Comparison of ENCODE assay signal across 11 cellular contexts in genomic region chr5:94021246-94021645, GRCh38.
DNase-seq lines count a peak whose midpoint lies in the region; ATAC-seq and TF ChIP-seq lines count a peak whose summit lies in the region.
"Had no signal": no experiment of that assay in that cellular context is flagged by ENCODE, and none has a peak within 500 bp of the region (broad histone marks: within the 10 kb centered on the region; RNA-seq: fewer than 3 reads in every experiment).

No MANE protein-coding gene starts in this region.

- TF ChIP-seq CTCF in SK-N-SH (IDR thresholded peaks at IDR 0.05) (no peak), foreskin keratinocyte (conservative IDR thresholded peaks at IDR 0.05) (no peak)

- H3K36me3 ChIP-seq in ACC112 (ENCODE audit: insufficient read depth, low read length) (peaks cover 13% of the 10 kb centered on the region; the same call in 1 of the 2 replicates), GM23248 (ENCODE audit: low read depth) (no peaks in the 10 kb centered on the region), SK-N-SH (replicated peaks in 1 of 2; ENCODE audit: control insufficient read depth in 1 of 2, insufficient read depth in 2 of 2, low read length in 1 of 2) (peaks cover 0 to 9% of the 10 kb centered on the region in 2 experiments)

- in situ Hi-C loops in GM23248 (cut with MboI), result no loop called here

- H3K79me2 ChIP-seq in ACC112 (ENCODE audit: control insufficient read depth, insufficient read depth, low read length, unreplicated experiment) (no peaks in the 10 kb centered on the region), GM23248 (ENCODE audit: insufficient read depth) (no peaks in the 10 kb centered on the region; the same call in 1 of the 2 replicates), SK-N-SH (ENCODE audit: insufficient read depth) (no peaks in the 10 kb centered on the region)

- H3K27ac Mint-ChIP-seq in activated CD4-positive, alpha-beta T cell treated with anti-CD3 and anti-CD28 coated beads for 36 hours, result no peak overlapping the region
- H3K27ac Mint-ChIP-seq: nephron had no signal

- no peak for TF ChIP-seq RAD21 in SK-N-SH (IDR thresholded peaks at IDR 0.05; ENCODE audit: low read length)

- H3K27ac ChIP-seq in ACC112 (ENCODE audit: low read depth, low read length), result peak overlapping the region; percentile 4; the same call in 1 of the 2 replicates
- no peak overlapping the region for H3K27ac ChIP-seq in GM23248
- H3K27ac ChIP-seq in SK-N-SH (ENCODE audit: low read depth in 2 of 2, low read length in 1 of 2), result peak overlapping the region; percentile 17 to 31; a peak in 3 of 4 replicates
- no peak overlapping the region for H3K27ac ChIP-seq in foreskin keratinocyte

- H3K27me3 Mint-ChIP-seq in activated CD4-positive, alpha-beta T cell treated with anti-CD3 and anti-CD28 coated beads for 36 hours, result no peaks in the 10 kb centered on the region

- 70 to 75% methylated on average over 2 of the region's 2 CpGs for WGBS in GM23248 (ENCODE audit: low coverage in 1 of 2, low lambda C conversion rate in 2 of 2, missing lambda C conversion rate in 2 of 2), 2 experiments
- WGBS in SK-N-SH (ENCODE audit: low lambda C conversion rate), result 10% methylated on average over 2 of the region's 2 CpGs

- H3K4me3 Mint-ChIP-seq in activated CD4-positive, alpha-beta T cell treated with anti-CD3 and anti-CD28 coated beads for 36 hours, result no peak overlapping the region
- H3K4me3 Mint-ChIP-seq: nephron had no signal

- H3K4me2 ChIP-seq in GM23248 (ENCODE audit: unreplicated experiment) (no peak overlapping the region), SK-N-SH (peak overlapping the region; percentile 0; the same call in 1 of the 2 replicates)

- POLR2A ChIA-PET in SK-N-SH (lab: Yijun Ruan, JAX), result no interaction called here
- POLR2A ChIA-PET in activated CD4-positive, alpha-beta T cell treated with anti-CD3 and anti-CD28 coated beads for 36 hours (lab: Charles Lee), result no interaction called here

- peak in 1 of 2 experiments; percentile 79; a peak in 2 of 4 replicates for TF ChIP-seq EP300 in SK-N-SH (IDR thresholded peaks at IDR 0.05; ENCODE audit: borderline replicate concordance in 1 of 2, low read depth in 1 of 2, low read length in 1 of 2)

- H4K20me1 ChIP-seq in GM23248 (ENCODE audit: insufficient read depth) (no peaks in the 10 kb centered on the region), SK-N-SH (ENCODE audit: insufficient read depth) (no peaks in the 10 kb centered on the region)

- H3K4me3 ChIP-seq in ACC112 (ENCODE audit: low read depth, low read length), result no peak overlapping the region
- H3K4me3 ChIP-seq in GM23248, result no peak overlapping the region
- H3K4me3 ChIP-seq in SK-N-SH (ENCODE audit: low read depth in 2 of 2, low read length in 1 of 2), result no peak overlapping the region

- intact Hi-C loops in activated CD4-positive, alpha-beta T cell treated with anti-CD3 and anti-CD28 coated beads for 36 hours (cut with DNase I, micrococcal nuclease), result no loop called here

- peaks cover 78% of the 10 kb centered on the region for H3K36me3 Mint-ChIP-seq in activated CD4-positive, alpha-beta T cell treated with anti-CD3 and anti-CD28 coated beads for 36 hours (ENCODE audit: low read depth)

- CTCF ChIA-PET in SK-N-SH (lab: Yijun Ruan, JAX), result no interaction called here
- CTCF ChIA-PET in activated CD4-positive, alpha-beta T cell treated with anti-CD3 and anti-CD28 coated beads for 36 hours (lab: Charles Lee), result no interaction called here

- peak; percentile 68 for ATAC-seq in foreskin keratinocyte
- ATAC-seq in GM19328 (IDR thresholded peaks at IDR 0.05; ENCODE audit: unreplicated experiment), result no peak
- ATAC-seq in activated CD4-positive, alpha-beta T cell treated with anti-CD3 and anti-CD28 coated beads for 36 hours, result no peak

- H3F3A ChIP-seq in GM23248 (ENCODE audit: insufficient read depth) (peaks cover 6% of the 10 kb centered on the region; the same call in 1 of the 2 replicates), SK-N-SH (replicated peaks; ENCODE audit: insufficient read depth) (peaks cover 13% of the 10 kb centered on the region)

- DNase-seq in GM23248 (peak; percentile 35), SK-N-SH (peak; percentile 4), foreskin keratinocyte (peak; percentile 55 to 73), DMS79 (lab: John Stamatoyannopoulos, UW) (no peak), NCI-H2227 treated with DMSO at 0.1 percent for 48 hours (lab: John Stamatoyannopoulos, UW) (no peak)
- DNase-seq in activated CD4-positive, alpha-beta T cell treated with anti-CD3 and anti-CD28 coated beads for 36 hours, result no peak
- DNase-seq: activated gamma-delta T cell, NCI-H1694 had no signal

- H3K27me3 ChIP-seq in ACC112 (ENCODE audit: insufficient read depth, low read length) (no peaks in the 10 kb centered on the region), GM23248 (replicated peaks; ENCODE audit: insufficient read depth) (no peaks in the 10 kb centered on the region), SK-N-SH (ENCODE audit: insufficient read depth) (no peaks in the 10 kb centered on the region), foreskin keratinocyte (no peaks in the 10 kb centered on the region)

- H3K4me1 ChIP-seq in ACC112 (ENCODE audit: control insufficient read depth, insufficient read depth, low read length, unreplicated experiment) (peaks cover 9% of the 10 kb centered on the region), GM23248 (ENCODE audit: insufficient read depth) (peaks cover 12% of the 10 kb centered on the region), SK-N-SH (ENCODE audit: control insufficient read depth in 1 of 2, insufficient read depth in 2 of 2, low read depth in 1 of 2, low read length in 1 of 2) (peaks cover 0 to 5% of the 10 kb centered on the region in 2 experiments; a peak in 2 of 4 replicates), foreskin keratinocyte (peaks cover 12% of the 10 kb centered on the region)

- no peak overlapping the region for H3K9ac ChIP-seq in GM23248
- H3K9ac ChIP-seq in SK-N-SH, result no peak overlapping the region

- H2AFZ ChIP-seq in ACC112 (ENCODE audit: low read length, unreplicated experiment) (no peak overlapping the region), GM23248 (no peak overlapping the region), SK-N-SH (ENCODE audit: low read depth) (no peak overlapping the region)

- H3K9me2 ChIP-seq in GM23248 (ENCODE audit: insufficient read depth), result no peaks in the 10 kb centered on the region
- no peaks in the 10 kb centered on the region for H3K9me2 ChIP-seq in SK-N-SH

- peaks cover 31% of the 10 kb centered on the region for H3K9me3 Mint-ChIP-seq in activated CD4-positive, alpha-beta T cell treated with anti-CD3 and anti-CD28 coated beads for 36 hours (ENCODE audit: low read depth)

- H3K4me1 Mint-ChIP-seq in activated CD4-positive, alpha-beta T cell treated with anti-CD3 and anti-CD28 coated beads for 36 hours, result no peaks in the 10 kb centered on the region
- H3K4me1 Mint-ChIP-seq: nephron had no signal

- H3K9me3 ChIP-seq in GM23248 (ENCODE audit: low read depth) (no peaks in the 10 kb centered on the region), SK-N-SH (0 out of 2 replicates have a peak, but pooled peaks cover 6% of the 10 kb centered on the region)

TF ChIP-seq in SK-N-SH, 30 proteins besides CTCF, POLR2A, EP300 and RAD21 (continues in another document):
- no peak for TF ChIP-seq IRF3 (IDR thresholded peaks at IDR 0.05; ENCODE audit: low read depth, low read length)
- no peak for TF ChIP-seq ELF1 (IDR thresholded peaks at IDR 0.05)
- peak; percentile 94 for TF ChIP-seq NFIC (IDR thresholded peaks at IDR 0.05; ENCODE audit: borderline replicate concordance)
- no peak for TF ChIP-seq RCOR1 (IDR thresholded peaks at IDR 0.05; ENCODE audit: low read length)
- TF ChIP-seq USF2 (IDR thresholded peaks at IDR 0.05; ENCODE audit: borderline replicate concordance, low read depth, low read length), result no peak
- peak; percentile 76 for TF ChIP-seq JUND (IDR thresholded peaks at IDR 0.05)
- peak; percentile 71; the same call in 1 of the 2 replicates for TF ChIP-seq FOSL2 (IDR thresholded peaks at IDR 0.05; ENCODE audit: borderline replicate concordance, low read depth)
- TF ChIP-seq EZH2phosphoT487 (IDR thresholded peaks at IDR 0.05; ENCODE audit: borderline replicate concordance, low read depth), result no peak
- TF ChIP-seq TAF1 (IDR thresholded peaks at IDR 0.05; ENCODE audit: borderline replicate concordance, low read depth, low read length), result no peak
- no peak for TF ChIP-seq YY1 (IDR thresholded peaks at IDR 0.05; ENCODE audit: low read depth)
- peak; percentile 33; the same call in 1 of the 2 replicates for TF ChIP-seq POLR2AphosphoS5 (IDR thresholded peaks at IDR 0.05; ENCODE audit: low read depth, low read length)
- no peak for TF ChIP-seq MXI1 (IDR thresholded peaks at IDR 0.05; ENCODE audit: low read depth, low read length)

Comparison
In these comparisons a context has a peak if more than half of its experiments do, and no peak if none do; other contexts are left out.
1. H3K27ac ChIP-seq: peak in ACC112 (single experiment) and SK-N-SH (2 of 2); none in GM23248 (single experiment) and foreskin keratinocyte (single experiment).
2. DNase-seq: peak in GM23248 (single experiment), SK-N-SH (single experiment) and foreskin keratinocyte (2 of 2); none in activated CD4-positive, alpha-beta T cell treated with anti-CD3 and anti-CD28 coated beads for 36 hours (single experiment), DMS79 (single experiment) and NCI-H2227 treated with DMSO at 0.1 percent for 48 hours (single experiment).